In the genomic region with DNA sequence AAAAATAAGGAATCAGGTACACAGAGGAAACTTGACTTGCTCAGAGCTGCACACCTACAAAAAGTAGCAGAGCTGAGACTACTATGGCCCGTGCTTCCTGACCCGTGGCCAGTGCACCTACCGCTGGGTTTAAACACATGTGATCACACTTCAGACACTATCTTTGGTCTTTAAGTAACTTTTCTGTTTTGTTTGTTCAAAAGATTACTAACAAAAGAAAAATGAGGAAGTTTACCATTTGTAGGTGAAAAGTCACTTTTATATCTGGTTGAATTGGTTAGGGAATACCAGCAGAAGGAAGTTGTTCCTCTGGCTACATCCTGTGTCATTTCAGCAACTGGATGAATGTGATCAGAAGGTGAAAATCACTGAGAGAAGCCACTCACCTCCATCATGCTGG, we compare ENCODE assay signal across 20 cellular contexts. TPM values are rescaled to one million over a fixed set of nuclear protein-coding genes. Genes with fewer than 3 reads are reported as not detected.
DNase-seq lines count a peak whose midpoint lies in the region; ATAC-seq and TF ChIP-seq lines count a peak whose summit lies in the region.
"Had no signal": no experiment of that assay in that cellular context is flagged by ENCODE, and none has a peak within 500 bp of the region (broad histone marks: within the 10 kb centered on the region; RNA-seq: fewer than 3 reads in every experiment).

No MANE protein-coding gene starts in this region.

- H3K36me3 ChIP-seq in BLaER1 = no peaks in the 10 kb centered on the region
- H3K36me3 ChIP-seq in Karpas-422 (ENCODE audit: insufficient read depth, low read length) = no peaks in the 10 kb centered on the region

- H4K20me1 ChIP-seq in BLaER1 = no peaks in the 10 kb centered on the region
- H4K20me1 ChIP-seq in Karpas-422 (ENCODE audit: insufficient read depth, low read depth, low read length) = no peaks in the 10 kb centered on the region

- ATAC-seq in GM19324 (IDR thresholded peaks at IDR 0.05; ENCODE audit: low FRiP score, unreplicated experiment) (peak; percentile 41), GM19035 (IDR thresholded peaks at IDR 0.05; ENCODE audit: unreplicated experiment) (no peak)
- ATAC-seq: A549, GM23338, HepG2 had no signal

- DNase-seq in Karpas-422 = peak; percentile 51
- DNase-seq in epithelial cell of esophagus (ENCODE audit: low read depth) = peak; percentile 27
- DNase-seq in GM19240 (ENCODE audit: insufficient read length, low spot score) = no peak
- no peak for DNase-seq in cerebellar nuclear complex (lab: John Stamatoyannopoulos, UW)
- no peak for DNase-seq in T-helper 1 cell
- DNase-seq: activated CD4-positive, alpha-beta T cell treated with anti-CD3 and anti-CD28 coated beads, Interleukin-2, amount 50 U/mL, for 1 hour; activated naive CD8-positive, alpha-beta T cell treated with anti-CD3 and anti-CD28 coated beads for 36 hours; CD8-positive, alpha-beta memory T cell; effector CD4-positive, alpha-beta T cell; NCI-H1048; NK-92 treated with Interleukin-12 subunit alpha and Interleukin-12 subunit beta, amount 100 ng/mL, for 24 hours; SIG-M5 had no signal

- H3K9me3 ChIP-seq in BLaER1 = peaks cover 12% of the 10 kb centered on the region; the same call in 1 of the 2 replicates
- no peaks in the 10 kb centered on the region for H3K9me3 ChIP-seq in Karpas-422 (ENCODE audit: low read length)
- H3K9me3 ChIP-seq: A549 had no signal

- no peak overlapping the region for H3K9ac ChIP-seq in BLaER1
- H3K9ac ChIP-seq in Karpas-422 (ENCODE audit: low read length) = peak overlapping the region; percentile 25; the same call in 1 of the 2 replicates

- H3K27ac ChIP-seq in BLaER1 = no peak overlapping the region
- peak overlapping the region; percentile 81 for H3K27ac ChIP-seq in Karpas-422 (ENCODE audit: low read length)
- H3K27ac ChIP-seq: A549, hepatocyte had no signal

- peak overlapping the region; percentile 41 for H3K4me2 ChIP-seq in BLaER1
- peak overlapping the region; percentile 59 for H3K4me2 ChIP-seq in Karpas-422 (ENCODE audit: low read depth, low read length, poor library complexity, severe bottlenecking)
- H3K4me2 ChIP-seq: A549, GM23338, hepatocyte had no signal

- H3K4me3 ChIP-seq in BLaER1 = no peak overlapping the region
- H3K4me3 ChIP-seq in Karpas-422 (ENCODE audit: low read length) = no peak overlapping the region
- no peak overlapping the region for H3K4me3 ChIP-seq in epithelial cell of esophagus (ENCODE audit: low read length)
- H3K4me3 ChIP-seq: A549, GM23338, hepatocyte had no signal

- H3K27me3 ChIP-seq in BLaER1 = no peaks in the 10 kb centered on the region
- no peaks in the 10 kb centered on the region for H3K27me3 ChIP-seq in Karpas-422 (ENCODE audit: low read length)

- H2AFZ ChIP-seq in Karpas-422 (ENCODE audit: low read length) = peak overlapping the region; percentile 38; the same call in 1 of the 2 replicates
- H2AFZ ChIP-seq: hepatocyte had no signal

- no peak for TF ChIP-seq CTCF in epithelial cell of esophagus (IDR thresholded peaks at IDR 0.05; ENCODE audit: insufficient read depth, low read depth, low read length, missing control alignments)

- H3K4me1 ChIP-seq in BLaER1 (peaks cover 16% of the 10 kb centered on the region), Karpas-422 (ENCODE audit: low read length) (peaks cover 44% of the 10 kb centered on the region)
- H3K4me1 ChIP-seq: A549 had no signal

- H3K79me2 ChIP-seq in Karpas-422 (ENCODE audit: low read length) = no peaks in the 10 kb centered on the region
- H3K79me2 ChIP-seq: hepatocyte had no signal

- H3K9me2 ChIP-seq in Karpas-422 (replicated peaks; ENCODE audit: insufficient read depth, low read length) = no peaks in the 10 kb centered on the region

RNA-seq across cellular contexts. Expression of gene SYK, which starts 6.5 kb away (rescaled TPM):
- total RNA-seq in Karpas-422 (2014; rRNA removed; shearing (Covaris generic); ENCODE audit: low replicate concordance) = 151 and 216 TPM in 2 replicates
- total RNA-seq: HepG2, osteoblast had no signal

Comparison
In these comparisons a context has a peak if more than half of its experiments do, and no peak if none do; other contexts are left out.
1. DNase-seq: peak in Karpas-422 (single experiment) and epithelial cell of esophagus (single experiment); none in GM19240 (single experiment), cerebellar nuclear complex (0 of 2) and T-helper 1 cell (0 of 5).